Comparison of ENCODE assay signal across 19 cellular contexts in the genomic region with DNA sequence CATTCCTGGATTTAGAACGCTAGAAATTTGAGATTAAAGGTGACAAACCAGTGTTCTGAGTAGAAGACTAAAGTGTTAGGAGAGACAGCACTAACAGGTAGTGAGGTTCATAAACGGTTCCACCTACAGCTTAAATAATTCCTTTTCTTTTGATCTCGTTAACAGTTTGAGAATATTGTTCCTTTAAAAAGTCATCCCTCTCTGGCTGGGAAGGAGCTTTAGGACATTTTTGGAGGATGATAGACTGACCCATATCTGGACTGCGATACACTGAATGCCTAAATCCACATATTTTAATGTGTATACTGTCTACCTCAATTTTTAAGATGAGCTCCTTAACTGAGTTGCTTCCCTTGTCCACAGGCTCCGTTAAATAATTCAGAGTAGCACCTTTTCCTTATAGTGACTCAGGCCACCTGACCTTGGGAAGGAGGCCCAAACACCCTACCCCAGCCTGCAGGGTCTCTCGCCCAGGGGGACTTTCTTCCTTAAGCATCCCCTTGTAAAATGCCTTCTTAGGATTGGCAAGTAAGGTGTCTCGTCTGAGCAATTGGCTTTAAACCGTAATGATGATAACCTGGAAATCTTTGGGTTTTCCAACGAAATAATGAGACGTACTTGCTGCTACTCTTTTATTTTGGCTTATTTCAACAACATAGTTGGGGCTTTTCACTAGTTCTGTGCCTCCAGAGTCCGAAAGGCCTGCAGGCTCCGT. TPM values are rescaled to one million over a fixed set of nuclear protein-coding genes. Genes with fewer than 3 reads are reported as not detected.
DNase-seq lines count a peak whose midpoint lies in the region; ATAC-seq, FAIRE-seq and TF ChIP-seq lines count a peak whose summit lies in the region.
"Had no signal": no experiment of that assay in that cellular context is flagged by ENCODE, and none has a peak within 500 bp of the region (broad histone marks: within the 10 kb centered on the region; RNA-seq: fewer than 3 reads in every experiment).

No MANE protein-coding gene starts in this region.

- peaks cover 5% of the 10 kb centered on the region for H3K36me3 Mint-ChIP-seq in activated CD4-positive, alpha-beta T cell treated with anti-CD3 and anti-CD28 coated beads, Interleukin-2, amount 10 ng/mL, durations not matched to agents 24 days and 14 days (ENCODE audit: low read depth)
- H3K36me3 Mint-ChIP-seq: naive B cell had no signal

- no peak overlapping the region for H3K9ac ChIP-seq in K562 (ENCODE audit: insufficient read depth in 1 of 2, low read depth in 2 of 2, low read length in 2 of 2)
- H3K9ac ChIP-seq in kidney (ENCODE audit: low read length in 2 of 2): peak overlapping the region in 1 of 2 donors; percentile 49

- TF ChIP-seq EP300 in K562 (IDR thresholded peaks at IDR 0.05; ENCODE audit: low read length) (no peak), tibial nerve (IDR thresholded peaks at IDR 0.05) (no peak)

- peaks cover 46% of the 10 kb centered on the region for H3K27me3 Mint-ChIP-seq in activated CD4-positive, alpha-beta T cell treated with anti-CD3 and anti-CD28 coated beads, Interleukin-2, amount 10 ng/mL, durations not matched to agents 24 days and 14 days
- H3K27me3 Mint-ChIP-seq in stimulated activated naive CD8-positive, alpha-beta T cell treated with anti-CD3 and anti-CD28 coated beads, Interleukin-15, amount 100 ng/mL, for 72 hours: peaks cover 65% of the 10 kb centered on the region

- no peak overlapping the region for H3K4me2 ChIP-seq in K562 (ENCODE audit: insufficient read depth, low read length)
- no peak overlapping the region for H3K4me2 ChIP-seq in osteoblast (ENCODE audit: insufficient read depth, low read length)

- H4K20me1 ChIP-seq in K562 (replicated peaks; ENCODE audit: control insufficient read depth, insufficient read depth, low read length): no peaks in the 10 kb centered on the region
- H4K20me1 ChIP-seq in osteoblast (ENCODE audit: insufficient read depth, low read length): no peaks in the 10 kb centered on the region

- TF ChIP-seq CTCF in K562 (IDR thresholded peaks at IDR 0.05 in 2 of 3, conservative IDR thresholded peaks at IDR 0.05 in 1 of 3; ENCODE audit: insufficient read depth in 2 of 3, low read depth in 1 of 3, low read length in 3 of 3): no peak
- TF ChIP-seq CTCF in kidney (IDR thresholded peaks at IDR 0.05; ENCODE audit: borderline replicate concordance, extremely low read depth, insufficient read depth): no peak
- TF ChIP-seq CTCF in osteoblast (IDR thresholded peaks at IDR 0.05; ENCODE audit: extremely low read depth, low read depth, low read length): no peak
- TF ChIP-seq CTCF in tibial nerve (IDR thresholded peaks at IDR 0.05): no peak

- H3K27me3 ChIP-seq in H7 (ENCODE audit: control insufficient read depth, insufficient read depth, low read length) (no peaks in the 10 kb centered on the region), K562 (ENCODE audit: control insufficient read depth in 2 of 2, insufficient read depth in 2 of 2, low read length in 2 of 2) (peaks cover 56 to 63% of the 10 kb centered on the region in 2 experiments), osteoblast (ENCODE audit: insufficient read depth, low read length) (peaks cover 84% of the 10 kb centered on the region), tibial nerve (peaks cover 2 to 64% of the 10 kb centered on the region in 2 donors)

- H3K36me3 ChIP-seq in H7 (replicated peaks; ENCODE audit: control insufficient read depth, insufficient read depth, low read length) (peaks cover 28% of the 10 kb centered on the region), K562 (ENCODE audit: control insufficient read depth, insufficient read depth, low read length) (no peaks in the 10 kb centered on the region), kidney (ENCODE audit: control insufficient read depth in 1 of 2, insufficient read depth in 2 of 2, low read length in 2 of 2) (no peaks in the 10 kb centered on the region), osteoblast (ENCODE audit: insufficient read depth, low read length) (no peaks in the 10 kb centered on the region), tibial nerve (no peaks in the 10 kb centered on the region)
- H3K36me3 ChIP-seq: stomach had no signal

- intact Hi-C loops in K562 (cut with micrococcal nuclease): no loop called here
- intact Hi-C loops in kidney (cut with DNase I): no loop called here
- intact Hi-C loops in activated CD4-positive, alpha-beta T cell treated with anti-CD3 and anti-CD28 coated beads, Interleukin-2, amount 10 ng/mL, durations not matched to agents 24 days and 14 days (cut with micrococcal nuclease): no loop called here

- peak; percentile 60 for DNase-seq in H7
- DNase-seq in K562 (ENCODE audit: extremely low read depth in 1 of 4, low spot score in 3 of 4): no peak
- no peak for DNase-seq in kidney
- DNase-seq in osteoblast (ENCODE audit: insufficient read length, low spot score, missing footprints): peak; percentile 66
- no peak for DNase-seq in activated CD4-positive, alpha-beta T cell treated with anti-CD3 and anti-CD28 coated beads, Interleukin-2, amount 10 ng/mL, durations not matched to agents 24 days and 14 days
- DNase-seq in tibial nerve (ENCODE audit: low spot score in 2 of 2): no peak
- DNase-seq in mucosa of gallbladder (ENCODE audit: low spot score): no peak
- DNase-seq in stimulated activated naive CD8-positive, alpha-beta T cell treated with anti-CD3 and anti-CD28 coated beads, Interleukin-15, amount 100 ng/mL, for 72 hours: no peak
- DNase-seq: activated B cell treated with CpG ODN at 0.5 μM for 24 hours; activated CD8-positive, alpha-beta memory T cell treated with anti-CD3 and anti-CD28 coated beads for 24 hours; COR-L47; effector CD4-positive, alpha-beta T cell; head of caudate nucleus; naive B cell; NCI-H748 treated with DMSO at 0.1 percent for 48 hours; T-helper 17 cell had no signal

- CTCF ChIA-PET in K562 (lab: Yijun Ruan, JAX; ENCODE audit: low intra/inter-chr PET ratio): no interaction called here

- no peak for TF ChIP-seq RAD21 in K562 (CRISPR knock-in tag; conservative IDR thresholded peaks at IDR 0.05 in 1 of 2, IDR thresholded peaks at IDR 0.05 in 1 of 2)

- peaks cover 12% of the 10 kb centered on the region for H3K4me1 Mint-ChIP-seq in activated CD4-positive, alpha-beta T cell treated with anti-CD3 and anti-CD28 coated beads, Interleukin-2, amount 10 ng/mL, durations not matched to agents 24 days and 14 days
- H3K4me1 Mint-ChIP-seq in stimulated activated naive CD8-positive, alpha-beta T cell treated with anti-CD3 and anti-CD28 coated beads, Interleukin-15, amount 100 ng/mL, for 72 hours: peaks cover 30% of the 10 kb centered on the region

- H3K4me3 ChIP-seq in H7 (ENCODE audit: insufficient read depth, low read depth, low read length): peak overlapping the region; percentile 99
- H3K4me3 ChIP-seq in K562: no peak overlapping the region
- H3K4me3 ChIP-seq in kidney (ENCODE audit: low read length in 2 of 2): peak overlapping the region; percentile 49 to 55
- no peak overlapping the region for H3K4me3 ChIP-seq in osteoblast (ENCODE audit: insufficient read depth, low read length)
- no peak overlapping the region for H3K4me3 ChIP-seq in tibial nerve

- no peaks in the 10 kb centered on the region for H3K79me2 ChIP-seq in K562 (ENCODE audit: control insufficient read depth, insufficient read depth, low read length)
- no peaks in the 10 kb centered on the region for H3K79me2 ChIP-seq in osteoblast (ENCODE audit: insufficient read depth, low read length)

- no peaks in the 10 kb centered on the region for H3K9me3 Mint-ChIP-seq in activated CD4-positive, alpha-beta T cell treated with anti-CD3 and anti-CD28 coated beads, Interleukin-2, amount 10 ng/mL, durations not matched to agents 24 days and 14 days
- no peaks in the 10 kb centered on the region for H3K9me3 Mint-ChIP-seq in stimulated activated naive CD8-positive, alpha-beta T cell treated with anti-CD3 and anti-CD28 coated beads, Interleukin-15, amount 100 ng/mL, for 72 hours
- H3K9me3 Mint-ChIP-seq: activated B cell treated with CpG ODN at 0.5 μM for 24 hours; activated T-helper 1 cell treated with anti-CD3 and anti-CD28 coated beads, Interleukin-12 subunit alpha, Interleukin-12 subunit beta, Interleukin-2, Interleukin-4 antibody, amounts not matched to agents 30 ng/mL and 10 ng/mL and 1 ng/mL, durations not matched to agents 14 hours and 24 hours and 36 hours; naive B cell had no signal

- ATAC-seq in K562: no peak; the same call in 2 of the 3 replicates
- no peak for ATAC-seq in stimulated activated naive CD8-positive, alpha-beta T cell treated with anti-CD3 and anti-CD28 coated beads, Interleukin-15, amount 100 ng/mL, for 72 hours
- ATAC-seq: T-helper 17 cell had no signal

- peaks cover 0 to 15% of the 10 kb centered on the region in 2 experiments; a peak in 2 of 5 replicates for H3K4me1 ChIP-seq in K562 (replicated peaks in 1 of 2; ENCODE audit: control insufficient read depth in 2 of 2, insufficient read depth in 2 of 2, low read length in 2 of 2)
- H3K4me1 ChIP-seq in kidney (ENCODE audit: control insufficient read depth in 1 of 2, insufficient read depth in 1 of 2, low read depth in 1 of 2, low read length in 2 of 2): peaks cover 0 to 12% of the 10 kb centered on the region in 2 donors
- H3K4me1 ChIP-seq in osteoblast (ENCODE audit: insufficient read depth, low read length): no peaks in the 10 kb centered on the region
- H3K4me1 ChIP-seq in tibial nerve: peaks cover 0 to 34% (median 7%) of the 10 kb centered on the region in 4 donors

- no peaks in the 10 kb centered on the region for H3K9me1 ChIP-seq in K562 (ENCODE audit: control insufficient read depth, insufficient read depth, low read length)

- H3K27ac Mint-ChIP-seq in activated CD4-positive, alpha-beta T cell treated with anti-CD3 and anti-CD28 coated beads, Interleukin-2, amount 10 ng/mL, durations not matched to agents 24 days and 14 days: no peak overlapping the region
- H3K27ac Mint-ChIP-seq in stimulated activated naive CD8-positive, alpha-beta T cell treated with anti-CD3 and anti-CD28 coated beads, Interleukin-15, amount 100 ng/mL, for 72 hours: no peak overlapping the region
- H3K27ac Mint-ChIP-seq: activated B cell treated with CpG ODN at 0.5 μM for 24 hours; activated T-helper 1 cell treated with anti-CD3 and anti-CD28 coated beads, Interleukin-12 subunit alpha, Interleukin-12 subunit beta, Interleukin-2, Interleukin-4 antibody, amounts not matched to agents 30 ng/mL and 10 ng/mL and 1 ng/mL, durations not matched to agents 14 hours and 24 hours and 36 hours; naive B cell; T-helper 17 cell had no signal

- WGBS in K562 (ENCODE audit: insufficient coverage, low coverage, missing lambda C conversion rate): 4% methylated on average over 12 of the region's 12 CpGs
- WGBS in tibial nerve, 2 donors: 64 to 70% methylated on average over 12 of the region's 12 CpGs

- in situ Hi-C loops in K562 (cut with MboI): no loop called here

- H3K27ac ChIP-seq in K562 (ENCODE audit: extremely low read depth, low read depth, low read length): no peak overlapping the region
- peak overlapping the region; percentile 23 to 78 for H3K27ac ChIP-seq in kidney (ENCODE audit: low read depth in 2 of 2, low read length in 2 of 2)
- no peak overlapping the region for H3K27ac ChIP-seq in osteoblast (ENCODE audit: low read depth, low read length)
- no peak overlapping the region for H3K27ac ChIP-seq in tibial nerve

- peaks cover 10% of the 10 kb centered on the region for H3K9me3 ChIP-seq in K562 (replicated peaks; ENCODE audit: control insufficient read depth, insufficient read depth, low read depth, low read length)
- no peaks in the 10 kb centered on the region for H3K9me3 ChIP-seq in kidney (ENCODE audit: control insufficient read depth in 1 of 2, low read length in 2 of 2)
- H3K9me3 ChIP-seq in osteoblast (ENCODE audit: low read depth, low read length): peaks cover 8% of the 10 kb centered on the region
- no peaks in the 10 kb centered on the region for H3K9me3 ChIP-seq in tibial nerve

- H3K4me3 Mint-ChIP-seq in activated CD4-positive, alpha-beta T cell treated with anti-CD3 and anti-CD28 coated beads, Interleukin-2, amount 10 ng/mL, durations not matched to agents 24 days and 14 days: no peak overlapping the region
- no peak overlapping the region for H3K4me3 Mint-ChIP-seq in stimulated activated naive CD8-positive, alpha-beta T cell treated with anti-CD3 and anti-CD28 coated beads, Interleukin-15, amount 100 ng/mL, for 72 hours
- H3K4me3 Mint-ChIP-seq: activated B cell treated with CpG ODN at 0.5 μM for 24 hours; activated T-helper 1 cell treated with anti-CD3 and anti-CD28 coated beads, Interleukin-12 subunit alpha, Interleukin-12 subunit beta, Interleukin-2, Interleukin-4 antibody, amounts not matched to agents 30 ng/mL and 10 ng/mL and 1 ng/mL, durations not matched to agents 14 hours and 24 hours and 36 hours; T-helper 17 cell had no signal

- TF ChIP-seq POLR2A in K562 (conservative IDR thresholded peaks at IDR 0.05) (no peak), tibial nerve (IDR thresholded peaks at IDR 0.05) (no peak)

- POLR2A ChIA-PET in K562 (lab: Yijun Ruan, JAX): interaction anchor here (0.6 to 1.9 kb wide), 4 partner anchors 8 to 98 kb away, joined by 3 to 7 read pairs (median 4); no protein-coding TSS in a partner anchor

- FAIRE-seq in K562 (lab: Jason Lieb, UNC) (peak; percentile 23), kidney (lab: Jason Lieb, UNC) (no peak)

- BruUV-seq in K562 (replicated peaks; lab: Mats Ljungman, UMichigan): no TSS peak

- H2AFZ ChIP-seq in K562 (ENCODE audit: low read depth, low read length): no peak overlapping the region
- no peak overlapping the region for H2AFZ ChIP-seq in osteoblast (ENCODE audit: low read length)

RNA-seq across cellular contexts. Expression of a gene that starts 3.3 kb away (rescaled TPM):
- 105 and 151 TPM in 2 replicates for total RNA-seq in H7 (2014; rRNA removed; shearing (Covaris generic))
- 0.09 TPM in 1 of 2 replicates, not detected in the other for total RNA-seq in K562 (2011; cell fraction: chromatin; rRNA removed; ENCODE audit: low replicate concordance)
- total RNA-seq in K562 (2011; cell fraction: nucleolus; rRNA removed): under 0.01 TPM in 1 of 2 replicates, not detected in the other
- total RNA-seq in K562 (2011; cell fraction: nucleoplasm; rRNA removed): 0.08 TPM in 1 of 2 replicates, not detected in the other
- not detected in 2 replicates for total RNA-seq in K562 (2014; rRNA removed)
- not detected in 2 replicates for total RNA-seq in K562 (2014; rRNA removed; fragmentation: Illumina TruSeq; extraction: Trizol)
- not detected in 2 replicates for total RNA-seq in K562 (2015; rRNA removed; fragmentation: Illumina TruSeq; extraction: Trizol)
- total RNA-seq in K562 (2021): 0.11 and 0.18 TPM in 2 replicates
- 0.01 and 0.04 TPM in 2 replicates for polyA plus RNA-seq in K562 (2011; rRNA removed)
- 0.03 TPM in 1 of 2 replicates, not detected in the other for polyA plus RNA-seq in K562 (2011; cell fraction: cytosol; rRNA removed)
- polyA plus RNA-seq in K562 (2011; cell fraction: nucleus; rRNA removed): 0.04 TPM in 1 of 2 replicates, not detected in the other
- polyA plus RNA-seq in K562 (2012): 0.01 TPM in 1 of 2 replicates, not detected in the other
- not detected in 2 replicates for polyA plus RNA-seq in K562 (2014; fragmentation: Illumina TruSeq; extraction: Trizol)
- polyA plus RNA-seq in K562 (2014; fragmentation: Nextera tagmentation; extraction: Ambion mirVana): not detected
- not detected in 2 replicates for polyA plus RNA-seq in K562 (2014; rRNA removed)
- 0.03 and 0.14 TPM in 2 replicates for polyA minus RNA-seq in K562 (2011; rRNA and poly(A)+ RNA removed)
- 0.36 TPM in 1 of 2 replicates, not detected in the other for polyA minus RNA-seq in K562 (2011; cell fraction: cytosol; rRNA and poly(A)+ RNA removed)
- 0.13 TPM in 1 of 2 replicates, not detected in the other for polyA minus RNA-seq in K562 (2011; cell fraction: nucleus; rRNA and poly(A)+ RNA removed)
- total RNA-seq in kidney: 1.2 TPM
- polyA plus RNA-seq in kidney (ENCODE audit: insufficient read depth, low read depth, low replicate concordance): 0.92 TPM
- not detected in 2 replicates for total RNA-seq in osteoblast
- total RNA-seq in activated CD4-positive, alpha-beta T cell treated with anti-CD3 and anti-CD28 coated beads, Interleukin-2, amount 10 ng/mL, durations not matched to agents 24 days and 14 days: 0.05 and 0.07 TPM in 2 replicates
- under 1 TPM; under 0.01 to 0.59 (median 0.32) TPM for total RNA-seq in tibial nerve
- total RNA-seq in mucosa of gallbladder: 0.37 TPM
- total RNA-seq: activated B cell treated with CpG ODN at 0.5 μM for 24 hours, cardiac septum had no signal

Comparison
In these comparisons a context has a peak if more than half of its experiments do, and no peak if none do; other contexts are left out.
1. DNase-seq: peak in H7 (single experiment) and osteoblast (single experiment); none in K562 (0 of 4), kidney (single experiment), activated CD4-positive, alpha-beta T cell treated with anti-CD3 and anti-CD28 coated beads, Interleukin-2, amount 10 ng/mL, durations not matched to agents 24 days and 14 days (single experiment), tibial nerve (0 of 2), mucosa of gallbladder (single experiment) and stimulated activated naive CD8-positive, alpha-beta T cell treated with anti-CD3 and anti-CD28 coated beads, Interleukin-15, amount 100 ng/mL, for 72 hours (0 of 2).
2. H3K4me3 ChIP-seq: peak in H7 (single experiment) and kidney (2 of 2); none in K562 (single experiment), osteoblast (single experiment) and tibial nerve (0 of 4).
3. H3K27ac ChIP-seq: peak in kidney (2 of 2); none in K562 (single experiment), osteoblast (single experiment) and tibial nerve (0 of 4).
4. RNA of a gene that starts 3.3 kb away (total RNA-seq): 105 to 151 TPM in H7; 1.2 TPM in kidney (single experiment), under 0.01 to 0.59 TPM in tibial nerve, 0.37 TPM in mucosa of gallbladder (single experiment), 0.05 to 0.07 TPM in activated CD4-positive, alpha-beta T cell treated with anti-CD3 and anti-CD28 coated beads, Interleukin-2, amount 10 ng/mL, durations not matched to agents 24 days and 14 days, under 0.01 to 0.18 TPM in K562 and not detected in osteoblast; every median in the first group is over 10 times any median in the second.